Comparison of ENCODE assay signal across 8 cellular contexts in genomic region chr5:78008356-78008967, GRCh38.
DNase-seq lines count a peak whose midpoint lies in the region; ATAC-seq and TF ChIP-seq lines count a peak whose summit lies in the region.

No MANE protein-coding gene starts in this region.

- intact Hi-C loops in activated CD4-positive, alpha-beta T cell treated with anti-CD3 and anti-CD28 coated beads for 36 hours (cut with DNase I, micrococcal nuclease): loop anchor here (1.0 kb wide), 1 partner anchor 448 kb away; no protein-coding TSS in a partner anchor
- intact Hi-C loops in transverse colon (cut with DNase I; ENCODE audit: low total_unique reads): loop anchor here (5.0 kb wide), 1 partner anchor 1301 kb away; no protein-coding TSS in a partner anchor

- peaks cover 2% of the 10 kb centered on the region for H3K36me3 Mint-ChIP-seq in activated CD4-positive, alpha-beta T cell treated with anti-CD3 and anti-CD28 coated beads for 36 hours (ENCODE audit: low read depth)

- peaks cover 24% of the 10 kb centered on the region for H3K4me1 ChIP-seq in adipocyte (ENCODE audit: control insufficient read depth, insufficient read depth, low read length)
- H3K4me1 ChIP-seq in transverse colon: no peaks in the 10 kb centered on the region

- 33 to 35% methylated on average over 1 of the region's 1 CpG for WGBS in transverse colon (ENCODE audit: low coverage in 1 of 2), 2 donors

- no peak overlapping the region for H3K27ac ChIP-seq in transverse colon

- peak; percentile 66 to 70 (median 69) for TF ChIP-seq CTCF in transverse colon (IDR thresholded peaks at IDR 0.05)

- H3K27ac Mint-ChIP-seq in activated CD4-positive, alpha-beta T cell treated with anti-CD3 and anti-CD28 coated beads for 36 hours: no peak overlapping the region

- H3K4me3 Mint-ChIP-seq in activated CD4-positive, alpha-beta T cell treated with anti-CD3 and anti-CD28 coated beads for 36 hours: no peak overlapping the region

- H3K4me1 Mint-ChIP-seq in activated CD4-positive, alpha-beta T cell treated with anti-CD3 and anti-CD28 coated beads for 36 hours: no peaks in the 10 kb centered on the region

- H3K27me3 Mint-ChIP-seq in activated CD4-positive, alpha-beta T cell treated with anti-CD3 and anti-CD28 coated beads for 36 hours: no peaks in the 10 kb centered on the region

- POLR2A ChIA-PET in activated CD4-positive, alpha-beta T cell treated with anti-CD3 and anti-CD28 coated beads for 36 hours (lab: Charles Lee): no interaction called here

- H3K9ac ChIP-seq in adipocyte (ENCODE audit: low read length): no peak overlapping the region

- ATAC-seq in activated CD4-positive, alpha-beta T cell treated with anti-CD3 and anti-CD28 coated beads for 36 hours: no peak
- ATAC-seq in HG03196 (IDR thresholded peaks at IDR 0.05; ENCODE audit: unreplicated experiment): no peak

- TF ChIP-seq POLR2A in transverse colon (IDR thresholded peaks at IDR 0.05): no peak

- H3K4me3 ChIP-seq in adipocyte (ENCODE audit: low read length) (no peak overlapping the region), transverse colon (no peak overlapping the region)

- no peak for TF ChIP-seq EP300 in transverse colon (IDR thresholded peaks at IDR 0.05; ENCODE audit: low read depth)

- H3K27me3 ChIP-seq in adipocyte (replicated peaks; ENCODE audit: control insufficient read depth, insufficient read depth, low read length) (no peaks in the 10 kb centered on the region), transverse colon (no peaks in the 10 kb centered on the region)

- CTCF ChIA-PET in activated CD4-positive, alpha-beta T cell treated with anti-CD3 and anti-CD28 coated beads for 36 hours (lab: Charles Lee): interaction anchor here (1.2 to 1.3 kb wide), 2 partner anchors 10 kb away, joined by 3 to 4 read pairs; no protein-coding TSS in a partner anchor

- H3K9me3 Mint-ChIP-seq in activated CD4-positive, alpha-beta T cell treated with anti-CD3 and anti-CD28 coated beads for 36 hours (ENCODE audit: low read depth): no peaks in the 10 kb centered on the region

- H3K9me3 ChIP-seq in adipocyte (ENCODE audit: control insufficient read depth, low read length): no peaks in the 10 kb centered on the region
- no peaks in the 10 kb centered on the region for H3K9me3 ChIP-seq in transverse colon

- in situ Hi-C loops in transverse colon (cut with MboI; ENCODE audit: low pct_ligation_motif_present in 1 of 4, low pct_unique_long_range_greater_than_20kb in 1 of 4, low sequenced_read_pairs in 3 of 4): loop anchor here in 1 of 4 donors (25.0 kb wide), 1 partner anchor 371 kb away; the partner anchor contains the start of gene OTP

- H3K36me3 ChIP-seq in adipocyte (ENCODE audit: control insufficient read depth, insufficient read depth, low read length, severe bottlenecking): no peaks in the 10 kb centered on the region
- H3K36me3 ChIP-seq in transverse colon: no peaks in the 10 kb centered on the region

- peak; percentile 10 for DNase-seq in activated CD4-positive, alpha-beta T cell treated with anti-CD3 and anti-CD28 coated beads for 36 hours
- no peak for DNase-seq in activated CD4-positive, alpha-beta T cell treated with anti-CD3 and anti-CD28 coated beads for 1 hour
- DNase-seq in NCI-H146 (lab: John Stamatoyannopoulos, UW) (peak; percentile 50), adipocyte (ENCODE audit: low read depth) (peak; percentile 61), iPS-NIHi11 (ENCODE audit: low spot score) (peak; percentile 53), transverse colon (no peak), cortex of kidney (lab: John Stamatoyannopoulos, UW) (no peak)

Comparison
In these comparisons a context has a peak if more than half of its experiments do, and no peak if none do; other contexts are left out.
1. DNase-seq: peak in activated CD4-positive, alpha-beta T cell treated with anti-CD3 and anti-CD28 coated beads for 36 hours (single experiment), NCI-H146 (single experiment), adipocyte (single experiment) and iPS-NIHi11 (single experiment); none in activated CD4-positive, alpha-beta T cell treated with anti-CD3 and anti-CD28 coated beads for 1 hour (single experiment), transverse colon (single experiment) and cortex of kidney (single experiment).